In the genomic region with DNA sequence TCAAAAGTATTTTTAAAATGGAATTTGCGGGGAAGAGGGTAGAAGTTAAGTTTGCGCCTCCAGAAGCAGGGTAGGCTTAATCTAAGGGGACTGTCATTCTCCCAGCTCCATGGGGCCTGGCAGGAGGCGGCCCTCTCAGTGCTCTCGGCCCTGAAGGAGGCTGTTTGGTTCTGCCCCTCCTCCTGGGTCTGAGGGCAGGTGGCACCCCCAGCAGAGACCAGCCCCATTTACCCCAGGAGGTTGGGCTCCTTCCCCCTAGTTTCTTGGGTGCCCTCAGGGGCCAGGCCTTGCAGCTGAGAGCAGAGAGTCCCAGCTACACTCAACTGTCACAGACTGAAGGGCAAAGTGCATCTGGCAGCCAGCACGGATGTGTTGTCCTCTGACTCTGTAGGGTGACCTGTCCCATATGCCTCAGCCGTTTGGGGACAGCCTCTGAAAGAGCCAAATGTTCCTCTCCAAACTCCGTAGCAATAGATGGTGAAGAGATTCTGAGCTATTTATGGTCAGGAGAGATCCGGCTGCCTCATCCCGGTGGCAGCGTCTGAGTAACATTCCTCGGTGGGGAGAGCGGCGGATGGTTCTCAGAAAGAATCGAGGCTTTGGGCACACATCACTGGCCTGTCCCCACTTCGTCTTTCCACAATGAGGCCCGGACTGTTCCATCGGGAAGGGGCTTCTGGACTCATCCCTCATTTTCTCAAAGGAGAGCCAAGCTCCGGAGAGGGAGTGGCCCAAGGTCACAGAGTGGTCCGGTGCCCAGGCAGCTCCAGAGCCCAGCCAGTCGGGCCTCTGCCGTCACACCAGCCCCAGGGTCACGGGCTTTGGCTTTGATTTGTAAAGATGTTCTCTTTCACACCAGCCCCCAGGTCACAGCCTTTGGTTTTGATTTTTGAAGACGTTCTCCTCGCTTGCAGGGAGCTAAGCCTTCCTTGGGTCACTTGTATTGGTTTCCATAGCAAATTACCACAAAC, we compare ENCODE assay signal across 10 cellular contexts.
"Had no signal": no experiment of that assay in that cellular context is flagged by ENCODE, and none has a peak within 500 bp of the region (broad histone marks: within the 10 kb centered on the region; RNA-seq: fewer than 3 reads in every experiment).

No MANE protein-coding gene starts in this region.

- H3K27ac Mint-ChIP-seq: activated T-helper 1 cell treated with anti-CD3 and anti-CD28 coated beads, Interleukin-12 subunit alpha, Interleukin-12 subunit beta, Interleukin-2, Interleukin-4 antibody, amounts not matched to agents 30 ng/mL and 10 ng/mL and 1 ng/mL, durations not matched to agents 14 hours and 24 hours and 36 hours; nephron; stimulated activated effector memory CD8-positive, alpha-beta T cell treated with anti-CD3 and anti-CD28 coated beads, Interleukin-12 subunit alpha, Interleukin-12 subunit beta, amount 100 ng/mL, for 72 hours had no signal

- H3K4me1 Mint-ChIP-seq: stimulated activated effector memory CD8-positive, alpha-beta T cell treated with anti-CD3 and anti-CD28 coated beads, Interleukin-12 subunit alpha, Interleukin-12 subunit beta, amount 100 ng/mL, for 72 hours had no signal

- H3K4me3 Mint-ChIP-seq: activated T-helper 1 cell treated with anti-CD3 and anti-CD28 coated beads, Interleukin-12 subunit alpha, Interleukin-12 subunit beta, Interleukin-2, Interleukin-4 antibody, amounts not matched to agents 30 ng/mL and 10 ng/mL and 1 ng/mL, durations not matched to agents 14 hours and 24 hours and 36 hours; nephron; stimulated activated effector memory CD8-positive, alpha-beta T cell treated with anti-CD3 and anti-CD28 coated beads, Interleukin-12 subunit alpha, Interleukin-12 subunit beta, amount 100 ng/mL, for 72 hours had no signal

- H3K9me3 Mint-ChIP-seq: activated T-helper 1 cell treated with anti-CD3 and anti-CD28 coated beads, Interleukin-12 subunit alpha, Interleukin-12 subunit beta, Interleukin-2, Interleukin-4 antibody, amounts not matched to agents 30 ng/mL and 10 ng/mL and 1 ng/mL, durations not matched to agents 14 hours and 24 hours and 36 hours; nephron; stimulated activated effector memory CD8-positive, alpha-beta T cell treated with anti-CD3 and anti-CD28 coated beads, Interleukin-12 subunit alpha, Interleukin-12 subunit beta, amount 100 ng/mL, for 72 hours had no signal

- DNase-seq: activated CD4-positive, alpha-beta T cell treated with anti-CD3 and anti-CD28 coated beads, Interleukin-2, amount 50 U/mL, for 1 hour; activated CD4-positive, CD25-positive, alpha-beta regulatory T cell; activated naive CD4-positive, alpha-beta T cell treated with Interleukin-2 at 50 U/mL for 16 hours; dermis blood vessel endothelial cell; mammary epithelial cell; stimulated activated CD4-positive, alpha-beta T cell treated with anti-CD3 and anti-CD28 coated beads, Interleukin-12 subunit alpha, Interleukin-12 subunit beta, amount 100 ng/mL, for 4 hours had no signal

- H3K36me3 Mint-ChIP-seq: stimulated activated effector memory CD8-positive, alpha-beta T cell treated with anti-CD3 and anti-CD28 coated beads, Interleukin-12 subunit alpha, Interleukin-12 subunit beta, amount 100 ng/mL, for 72 hours had no signal

- ATAC-seq: sciatic nerve; stimulated activated effector memory CD8-positive, alpha-beta T cell treated with anti-CD3 and anti-CD28 coated beads, Interleukin-12 subunit alpha, Interleukin-12 subunit beta, amount 100 ng/mL, for 72 hours had no signal
